8 cellular contexts compared by ENCODE assay signal in the genomic region with DNA sequence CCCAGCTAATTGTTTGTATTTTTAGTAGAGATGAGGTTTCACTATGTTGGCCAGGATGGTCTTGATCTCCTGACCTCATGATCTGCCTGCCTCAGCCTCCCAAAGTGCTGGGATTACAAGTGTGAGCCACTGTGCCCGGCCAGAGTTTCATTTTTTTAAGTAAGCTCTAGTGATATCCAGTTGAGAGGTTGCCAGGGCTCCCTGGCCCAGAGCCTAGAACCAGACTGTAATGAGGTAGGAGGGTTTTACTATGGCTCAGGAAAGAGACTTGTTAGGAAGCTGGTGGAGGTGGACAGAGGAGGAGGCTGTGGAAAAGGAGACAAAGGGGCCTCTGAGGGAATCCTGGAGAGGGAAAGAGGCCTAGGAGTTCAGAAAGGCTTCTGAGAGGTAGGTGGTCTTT.
DNase-seq lines count a peak whose midpoint lies in the region; ATAC-seq, FAIRE-seq and TF ChIP-seq lines count a peak whose summit lies in the region.
"Not testable (repeated sequence)": the region's sequence is repeated elsewhere in the genome, so short reads cannot be mapped to it uniquely, and the experiment has no call there.

No MANE protein-coding gene starts in this region.

- not testable (repeated sequence) for H3K4me3 ChIP-seq in adrenal gland; endothelial cell of umbilical vein (replicated peaks in 1 of 3; ENCODE audit: insufficient read depth in 1 of 3, low read depth in 1 of 3, low read length in 3 of 3); mesendoderm (ENCODE audit: low read length); prostate gland; aorta (ENCODE audit: low read length in 2 of 2)
- H3K4me3 ChIP-seq in heart right ventricle, result peak overlapping the region in 4 of 10 donors; percentile 21 to 35 (median 29)

- not testable (repeated sequence) for H3K4me2 ChIP-seq in endothelial cell of umbilical vein (ENCODE audit: insufficient read depth, low read length); mesendoderm (ENCODE audit: low read length)

- TF ChIP-seq POLR2A in adrenal gland (IDR thresholded peaks at IDR 0.05); endothelial cell of umbilical vein (IDR thresholded peaks at IDR 0.05; ENCODE audit: low read depth, low read length); prostate gland (IDR thresholded peaks at IDR 0.05): not testable (repeated sequence)

- H3K56ac ChIP-seq in mesendoderm (ENCODE audit: low read length), result not testable (repeated sequence)

- not testable (repeated sequence) for H3K4ac ChIP-seq in mesendoderm (ENCODE audit: low read depth, low read length)

- H4K20me1 ChIP-seq in endothelial cell of umbilical vein (replicated peaks; ENCODE audit: control insufficient read depth, extremely low read depth, insufficient read depth, low read length), result not testable (repeated sequence)

- H3K36me3 ChIP-seq in adrenal gland (replicated peaks in 1 of 2); endothelial cell of umbilical vein (ENCODE audit: control insufficient read depth in 2 of 2, extremely low read depth in 1 of 2, insufficient read depth in 2 of 2, low read length in 2 of 2); heart right ventricle; mesendoderm (ENCODE audit: control insufficient read depth, insufficient read depth, low read length); prostate gland; aorta (ENCODE audit: control insufficient read depth in 1 of 2, insufficient read depth in 2 of 2, low read length in 1 of 2): not testable (repeated sequence)

- H3K27me3 ChIP-seq in adrenal gland; endothelial cell of umbilical vein (ENCODE audit: control insufficient read depth in 2 of 2, insufficient read depth in 2 of 2, low read length in 2 of 2); heart right ventricle; mesendoderm (ENCODE audit: insufficient read depth, low read length, poor library complexity); prostate gland (replicated peaks; ENCODE audit: insufficient read depth); aorta (ENCODE audit: control insufficient read depth in 1 of 2, insufficient read depth in 2 of 2, low read length in 1 of 2): not testable (repeated sequence)

- not testable (repeated sequence) for H3K9ac ChIP-seq in endothelial cell of umbilical vein (replicated peaks; ENCODE audit: extremely low read depth, insufficient read depth, low read length); mesendoderm (ENCODE audit: low read length)

- peak overlapping the region; percentile 82 for H2BK120ac ChIP-seq in mesendoderm (ENCODE audit: low read depth, low read length)

- peak; percentile 6 for DNase-seq in COLO829 (ENCODE audit: low spot score)
- DNase-seq in LHCN-M2 (ENCODE audit: low read depth), result peak; percentile 29
- peak; percentile 35 to 67 (median 50) for DNase-seq in adrenal gland
- DNase-seq in endothelial cell of umbilical vein (ENCODE audit: low read depth, low spot score), result peak; percentile 42
- DNase-seq in heart right ventricle, result peak; percentile 65 to 75
- not testable (repeated sequence) for DNase-seq in mesendoderm
- peak; percentile 9 for DNase-seq in prostate gland (ENCODE audit: low spot score)
- peak; percentile 71 to 84 for DNase-seq in aorta

- ATAC-seq in heart right ventricle, result peak in 7 of 8 donors; percentile 86 to 95 (median 92)
- not testable (repeated sequence) for ATAC-seq in aorta (ENCODE audit: low FRiP score)

- not testable (repeated sequence) for H2BK15ac ChIP-seq in mesendoderm (replicated peaks; ENCODE audit: low read depth)

- not testable (repeated sequence) for H3K79me1 ChIP-seq in mesendoderm (ENCODE audit: low read length)

- H3K9me1 ChIP-seq in endothelial cell of umbilical vein (replicated peaks; ENCODE audit: control insufficient read depth, extremely low read depth, insufficient read depth, low read length), result not testable (repeated sequence)

- H3K27ac ChIP-seq in adrenal gland; endothelial cell of umbilical vein (ENCODE audit: insufficient read depth, low read depth, low read length); mesendoderm (ENCODE audit: low read depth, low read length); prostate gland; aorta (ENCODE audit: low read depth in 1 of 2, low read length in 2 of 2): not testable (repeated sequence)
- peak overlapping the region in 4 of 10 donors; percentile 42 to 64 (median 57) for H3K27ac ChIP-seq in heart right ventricle

- not testable (repeated sequence) for H3K18ac ChIP-seq in mesendoderm (ENCODE audit: low read length)

- BruUV-seq in endothelial cell of umbilical vein (replicated peaks; lab: Mats Ljungman, UMichigan), result not testable (repeated sequence)

- H2AK5ac ChIP-seq in mesendoderm (ENCODE audit: low read length), result not testable (repeated sequence)

- not testable (repeated sequence) for TF ChIP-seq CTCF in adrenal gland (IDR thresholded peaks at IDR 0.05); endothelial cell of umbilical vein (IDR thresholded peaks at IDR 0.05; ENCODE audit: extremely low read depth in 1 of 2, insufficient read depth in 1 of 2, low read depth in 1 of 2, low read length in 2 of 2); heart right ventricle (IDR thresholded peaks at IDR 0.05); prostate gland (IDR thresholded peaks at IDR 0.05)

- not testable (repeated sequence) for H3K4me1 ChIP-seq in adrenal gland (replicated peaks in 1 of 2); endothelial cell of umbilical vein (ENCODE audit: control insufficient read depth, extremely low read depth, insufficient read depth, low read length); mesendoderm (ENCODE audit: control insufficient read depth, low read depth, low read length); prostate gland (replicated peaks); aorta (ENCODE audit: control insufficient read depth in 1 of 2, insufficient read depth in 2 of 2, low read length in 2 of 2)
- peaks cover 0 to 18% (median 0%) of the 10 kb centered on the region in 9 donors for H3K4me1 ChIP-seq in heart right ventricle

- H2BK5ac ChIP-seq in mesendoderm (ENCODE audit: low read length), result not testable (repeated sequence)

- not testable (repeated sequence) for H4K5ac ChIP-seq in mesendoderm (ENCODE audit: low read length)

- POLR2A ChIA-PET in endothelial cell of umbilical vein (lab: Charles Lee), result not testable (repeated sequence)

- CTCF ChIA-PET in endothelial cell of umbilical vein (lab: Charles Lee), result interaction anchor here (1.0 kb wide), 1 partner anchor 13 kb away, joined by 5 read pairs; no protein-coding TSS in a partner anchor

- not testable (repeated sequence) for H3K9me3 ChIP-seq in adrenal gland (replicated peaks in 1 of 3); endothelial cell of umbilical vein (replicated peaks; ENCODE audit: control insufficient read depth, insufficient read depth, low read length); heart right ventricle; prostate gland; aorta (ENCODE audit: control insufficient read depth, low read length)

- not testable (repeated sequence) for H2AFZ ChIP-seq in endothelial cell of umbilical vein (ENCODE audit: low read depth, low read length)

- not testable (repeated sequence) for H3K23ac ChIP-seq in mesendoderm (ENCODE audit: low read length)

- H3K79me2 ChIP-seq in endothelial cell of umbilical vein (ENCODE audit: control insufficient read depth, insufficient read depth, low read length); mesendoderm (ENCODE audit: control insufficient read depth, insufficient read depth, low read length): not testable (repeated sequence)

- not testable (repeated sequence) for H4K8ac ChIP-seq in mesendoderm (ENCODE audit: low read depth, low read length)

- dilution Hi-C loops in endothelial cell of umbilical vein (cut with MboI; ENCODE audit: extremely low pct_ligation_motif_present, low sequenced_read_pairs), result not testable (repeated sequence)

- intact Hi-C loops in adrenal gland (cut with DNase I); endothelial cell of umbilical vein (cut with micrococcal nuclease); heart right ventricle (cut with DNase I); prostate gland (cut with DNase I); aorta (cut with DNase I): not testable (repeated sequence)

- not testable (repeated sequence) for FAIRE-seq in endothelial cell of umbilical vein (lab: Jason Lieb, UNC)

- WGBS in adrenal gland, 4 donors, result 17 to 40% (median 23%) methylated on average over 1 of the region's 1 CpG
- WGBS in heart right ventricle, 2 donors, result 19 to 21% methylated on average over 1 of the region's 1 CpG
- no CpG with 5 or more reads among the region's 1 CpG for WGBS in mesendoderm (ENCODE audit: extremely low coverage, insufficient coverage, low lambda C conversion rate)
- WGBS in prostate gland, result 23% methylated on average over 1 of the region's 1 CpG
- 1 to 6% methylated on average over 1 of the region's 1 CpG for WGBS in aorta, 2 donors
